Comparison of ENCODE assay signal across 1 cellular context in the genomic region with DNA sequence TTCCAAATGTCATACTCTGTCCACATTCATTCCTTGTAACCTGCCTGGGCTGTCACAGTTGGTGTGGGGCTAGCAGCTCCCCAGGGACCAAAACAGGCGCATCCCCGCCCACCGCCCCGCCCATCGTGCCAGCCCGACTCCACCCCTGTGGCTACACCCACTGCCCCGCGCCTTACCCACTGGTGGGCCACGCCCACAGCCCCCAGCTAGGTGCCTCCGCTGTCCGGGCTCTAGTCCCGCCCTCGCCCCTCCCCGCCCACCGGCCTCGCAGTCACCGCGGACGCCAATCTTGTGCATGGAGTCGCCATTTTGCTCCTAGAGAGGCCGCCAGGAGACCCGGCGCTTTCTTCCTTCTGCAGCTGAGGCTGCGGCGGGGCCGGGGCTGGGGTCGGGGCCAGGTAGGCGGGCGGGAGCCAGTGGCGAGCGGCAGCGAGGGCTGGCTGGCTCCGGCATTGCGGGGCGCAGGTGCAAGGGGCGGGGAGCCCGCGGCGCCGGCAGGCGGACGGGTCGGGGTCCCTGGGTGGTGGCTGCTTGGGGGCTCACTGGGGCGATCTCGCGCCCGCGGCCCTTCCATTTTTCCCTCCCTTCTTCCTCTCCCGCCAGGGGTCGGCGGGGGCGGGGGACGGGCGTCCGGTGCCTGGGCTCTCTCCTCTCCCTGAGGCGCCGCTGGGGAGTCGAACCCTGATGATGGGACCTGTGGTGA.
TF ChIP-seq lines count a peak whose summit lies in the region.

Gene PRPSAP2, plus strand, starts transcription at position 268 of the 703 bp plus-strand sequence. CDS start 7,703 bp downstream, outside the sequence.

TF ChIP-seq in HepG2, 621 proteins besides CTCF, POLR2A, EP300 and RAD21 (continued from another document and continues in another):
- TF ChIP-seq, protein P1, sequence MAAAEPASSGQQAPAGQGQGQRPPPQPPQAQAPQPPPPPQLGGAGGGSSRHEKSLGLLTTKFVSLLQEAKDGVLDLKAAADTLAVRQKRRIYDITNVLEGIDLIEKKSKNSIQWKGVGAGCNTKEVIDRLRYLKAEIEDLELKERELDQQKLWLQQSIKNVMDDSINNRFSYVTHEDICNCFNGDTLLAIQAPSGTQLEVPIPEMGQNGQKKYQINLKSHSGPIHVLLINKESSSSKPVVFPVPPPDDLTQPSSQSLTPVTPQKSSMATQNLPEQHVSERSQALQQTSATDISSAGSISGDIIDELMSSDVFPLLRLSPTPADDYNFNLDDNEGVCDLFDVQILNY (CRISPR knock-in tag; conservative IDR thresholded peaks at IDR 0.05): no peak
- TF ChIP-seq RFXANK (CRISPR knock-in tag; IDR thresholded peaks at IDR 0.05) (no peak), ZSCAN30 (CRISPR knock-in tag; IDR thresholded peaks at IDR 0.05) (no peak), SIN3B (IDR thresholded peaks at IDR 0.05; ENCODE audit: low read length) (no peak), SRSF4 (IDR thresholded peaks at IDR 0.05; ENCODE audit: low read depth, low read length, poor library complexity, severe bottlenecking) (no peak), GZF1 (CRISPR knock-in tag; IDR thresholded peaks at IDR 0.05) (0 out of 2 replicates have a peak, but pooled peaks have one; percentile 21), KDM1A (CRISPR knock-in tag; IDR thresholded peaks at IDR 0.05) (no peak), MED13 (CRISPR knock-in tag; IDR thresholded peaks at IDR 0.05) (no peak), CHCHD3 (CRISPR knock-in tag; IDR thresholded peaks at IDR 0.05) (no peak), NFYC (CRISPR knock-in tag; IDR thresholded peaks at IDR 0.05) (no peak; the same call in 1 of the 2 replicates), ZNF839 (CRISPR knock-in tag; IDR thresholded peaks at IDR 0.05; ENCODE audit: borderline replicate concordance) (no peak), MTERF4 (CRISPR knock-in tag; IDR thresholded peaks at IDR 0.05) (no peak), ZNF572 (CRISPR knock-in tag; IDR thresholded peaks at IDR 0.05) (no peak), FOXA3 (CRISPR knock-in tag; IDR thresholded peaks at IDR 0.05) (0 out of 2 replicates have a peak, but pooled peaks have one; percentile 7), ZC3H4 (CRISPR knock-in tag; IDR thresholded peaks at IDR 0.05; ENCODE audit: borderline replicate concordance) (no peak), PAXIP1 (CRISPR knock-in tag; conservative IDR thresholded peaks at IDR 0.05) (peak; percentile 54; the same call in 1 of the 2 replicates), KAT8 (CRISPR knock-in tag; IDR thresholded peaks at IDR 0.05) (peak; percentile 17; the same call in 1 of the 2 replicates), RORA (CRISPR knock-in tag; IDR thresholded peaks at IDR 0.05) (no peak), KMT2A (CRISPR knock-in tag; IDR thresholded peaks at IDR 0.05) (peak; percentile 41), ZNF512B (CRISPR knock-in tag; IDR thresholded peaks at IDR 0.05; ENCODE audit: borderline replicate concordance) (no peak), SRSF1 (optimal IDR thresholded peaks at IDR 0.05; ENCODE audit: low read depth, low read length) (no peak), RFXAP (CRISPR knock-in tag; IDR thresholded peaks at IDR 0.05; ENCODE audit: borderline replicate concordance) (0 out of 2 replicates have a peak, but pooled peaks have one; percentile 20), CBX2 (IDR thresholded peaks at IDR 0.05; ENCODE audit: low read depth, low read length) (no peak), CBX2 (CRISPR knock-in tag; IDR thresholded peaks at IDR 0.05; ENCODE audit: low read depth) (no peak), MED1 (CRISPR knock-in tag; IDR thresholded peaks at IDR 0.05) (peak; percentile 36; the same call in 1 of the 2 replicates), NFIB (CRISPR knock-in tag; IDR thresholded peaks at IDR 0.05; ENCODE audit: borderline replicate concordance) (no peak), ZNF619 (CRISPR knock-in tag; IDR thresholded peaks at IDR 0.05) (0 out of 2 replicates have a peak, but pooled peaks have one; percentile 50), PBX3 (CRISPR knock-in tag; IDR thresholded peaks at IDR 0.05; ENCODE audit: borderline replicate concordance) (no peak), ZSCAN21 (CRISPR knock-in tag; IDR thresholded peaks at IDR 0.05; ENCODE audit: borderline replicate concordance) (0 out of 2 replicates have a peak, but pooled peaks have one; percentile 20), ZNF790 (CRISPR knock-in tag; IDR thresholded peaks at IDR 0.05; ENCODE audit: borderline replicate concordance) (0 out of 2 replicates have a peak, but pooled peaks have one; percentile 36), SATB2 (CRISPR knock-in tag; IDR thresholded peaks at IDR 0.05) (no peak), ZFP41 (CRISPR knock-in tag; IDR thresholded peaks at IDR 0.05; ENCODE audit: borderline replicate concordance) (no peak), ZNF724P (CRISPR knock-in tag; IDR thresholded peaks at IDR 0.05; ENCODE audit: borderline replicate concordance) (peak; percentile 24; the same call in 1 of the 2 replicates), RFX1 (IDR thresholded peaks at IDR 0.05) (no peak), PHF20 (CRISPR knock-in tag; IDR thresholded peaks at IDR 0.05) (no peak), ZKSCAN5 (CRISPR knock-in tag; IDR thresholded peaks at IDR 0.05) (no peak), ZNF44 (CRISPR knock-in tag; IDR thresholded peaks at IDR 0.05) (no peak), BCL6 (CRISPR knock-in tag; IDR thresholded peaks at IDR 0.05) (no peak), NR3C1 (CRISPR knock-in tag; IDR thresholded peaks at IDR 0.05) (no peak), ZFY (CRISPR knock-in tag; IDR thresholded peaks at IDR 0.05) (peak; percentile 49; the same call in 1 of the 2 replicates), SNAI1 (CRISPR knock-in tag; IDR thresholded peaks at IDR 0.05; ENCODE audit: borderline replicate concordance) (no peak), ZSCAN25 (CRISPR knock-in tag; IDR thresholded peaks at IDR 0.05) (0 out of 2 replicates have a peak, but pooled peaks have one; percentile 19), MED8 (CRISPR knock-in tag; IDR thresholded peaks at IDR 0.05; ENCODE audit: insufficient replicate concordance) (no peak), HMGXB3 (CRISPR knock-in tag; IDR thresholded peaks at IDR 0.05; ENCODE audit: borderline replicate concordance) (no peak), NFE2L2 (IDR thresholded peaks at IDR 0.05; ENCODE audit: low read length) (no peak)
- TF ChIP-seq, protein P2, sequence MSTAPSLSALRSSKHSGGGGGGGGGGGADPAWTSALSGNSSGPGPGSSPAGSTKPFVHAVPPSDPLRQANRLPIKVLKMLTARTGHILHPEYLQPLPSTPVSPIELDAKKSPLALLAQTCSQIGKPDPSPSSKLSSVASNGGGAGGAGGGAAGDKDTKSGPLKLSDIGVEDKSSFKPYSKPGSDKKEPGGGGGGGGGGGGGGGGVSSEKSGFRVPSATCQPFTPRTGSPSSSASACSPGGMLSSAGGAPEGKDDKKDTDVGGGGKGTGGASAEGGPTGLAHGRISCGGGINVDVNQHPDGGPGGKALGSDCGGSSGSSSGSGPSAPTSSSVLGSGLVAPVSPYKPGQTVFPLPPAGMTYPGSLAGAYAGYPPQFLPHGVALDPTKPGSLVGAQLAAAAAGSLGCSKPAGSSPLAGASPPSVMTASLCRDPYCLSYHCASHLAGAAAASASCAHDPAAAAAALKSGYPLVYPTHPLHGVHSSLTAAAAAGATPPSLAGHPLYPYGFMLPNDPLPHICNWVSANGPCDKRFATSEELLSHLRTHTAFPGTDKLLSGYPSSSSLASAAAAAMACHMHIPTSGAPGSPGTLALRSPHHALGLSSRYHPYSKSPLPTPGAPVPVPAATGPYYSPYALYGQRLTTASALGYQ (CRISPR knock-in tag; IDR thresholded peaks at IDR 0.05): no peak
- TF ChIP-seq, protein P3, sequence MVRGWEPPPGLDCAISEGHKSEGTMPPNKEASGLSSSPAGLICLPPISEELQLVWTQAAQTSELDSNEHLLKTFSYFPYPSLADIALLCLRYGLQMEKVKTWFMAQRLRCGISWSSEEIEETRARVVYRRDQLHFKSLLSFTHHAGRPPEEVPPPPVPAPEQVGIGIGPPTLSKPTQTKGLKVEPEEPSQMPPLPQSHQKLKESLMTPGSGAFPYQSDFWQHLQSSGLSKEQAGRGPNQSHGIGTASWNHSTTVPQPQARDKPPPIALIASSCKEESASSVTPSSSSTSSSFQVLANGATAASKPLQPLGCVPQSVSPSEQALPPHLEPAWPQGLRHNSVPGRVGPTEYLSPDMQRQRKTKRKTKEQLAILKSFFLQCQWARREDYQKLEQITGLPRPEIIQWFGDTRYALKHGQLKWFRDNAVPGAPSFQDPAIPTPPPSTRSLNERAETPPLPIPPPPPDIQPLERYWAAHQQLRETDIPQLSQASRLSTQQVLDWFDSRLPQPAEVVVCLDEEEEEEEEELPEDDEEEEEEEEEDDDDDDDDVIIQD (CRISPR knock-in tag; IDR thresholded peaks at IDR 0.05; ENCODE audit: low read depth): no peak
